9 cellular contexts compared by ENCODE assay signal in the genomic region with DNA sequence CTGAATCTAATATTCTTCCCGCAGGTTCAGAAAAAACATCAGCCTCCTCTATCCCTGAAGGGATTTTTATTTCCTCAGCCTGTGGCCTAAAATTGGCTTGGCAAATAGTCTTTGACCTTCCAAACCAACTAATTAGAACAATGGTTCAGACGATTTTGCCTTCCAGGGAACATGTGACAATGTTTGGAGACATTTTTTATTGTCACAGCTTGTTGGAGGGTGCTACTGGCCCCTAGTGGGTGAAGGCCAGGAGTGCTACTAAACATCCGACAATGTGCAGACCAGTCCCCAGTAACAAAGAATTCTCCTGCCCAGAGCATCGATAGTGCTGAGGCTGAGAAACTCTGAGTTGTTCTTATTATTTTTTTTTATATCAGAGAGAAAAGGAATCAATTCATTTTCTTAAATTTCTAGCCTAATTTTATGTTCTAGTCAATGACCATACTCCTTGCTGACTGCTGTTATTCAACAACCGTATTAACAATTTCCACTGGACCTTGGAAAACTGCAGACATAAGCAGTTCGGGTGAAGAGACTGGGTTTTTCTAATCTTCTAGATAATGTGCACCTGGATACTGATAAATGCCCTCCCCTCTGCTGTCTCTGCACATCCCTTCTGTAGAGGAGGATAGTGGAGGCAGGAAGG.
DNase-seq lines count a peak whose midpoint lies in the region; ATAC-seq, FAIRE-seq and TF ChIP-seq lines count a peak whose summit lies in the region.
"Had no signal": no experiment of that assay in that cellular context is flagged by ENCODE, and none has a peak within 500 bp of the region (broad histone marks: within the 10 kb centered on the region; RNA-seq: fewer than 3 reads in every experiment).

No MANE protein-coding gene starts in this region.

- no peak for FAIRE-seq in astrocyte (lab: Jason Lieb, UNC)

- H2AFZ ChIP-seq in astrocyte (ENCODE audit: low read depth, low read length) = no peak overlapping the region

- peaks cover 6% of the 10 kb centered on the region for H3K9me3 Mint-ChIP-seq in astrocyte (ENCODE audit: unreplicated experiment)
- H3K9me3 Mint-ChIP-seq in activated naive CD8-positive, alpha-beta T cell treated with anti-CD3 and anti-CD28 coated beads, Interleukin-2, amount 50 U/mL, for 24 hours = no peaks in the 10 kb centered on the region

- H3K27ac ChIP-seq in astrocyte (ENCODE audit: low read depth, low read length) = no peak overlapping the region

- no peaks in the 10 kb centered on the region for H3K27me3 ChIP-seq in astrocyte (ENCODE audit: insufficient read depth, low read length)

- H3K9ac ChIP-seq in astrocyte (ENCODE audit: low read length) = no peak overlapping the region

- no peaks in the 10 kb centered on the region for H3K79me2 ChIP-seq in astrocyte (ENCODE audit: insufficient read depth, low read length)

- DNase-seq in SIG-M5 treated with dmso at 0.1 percent for 504 hours (lab: John Stamatoyannopoulos, UW; ENCODE audit: unreplicated experiment) (peak; percentile 55), SIG-M5 (lab: John Stamatoyannopoulos, UW) (no peak), NCI-H2081 (lab: John Stamatoyannopoulos, UW) (peak; percentile 70 to 75), astrocyte (ENCODE audit: low read depth) (no peak), left colon (no peak)
- no peak for DNase-seq in activated effector memory CD4-positive, alpha-beta T cell treated with Interleukin-2 at 50 U/mL for 16 hours
- DNase-seq in activated naive CD8-positive, alpha-beta T cell treated with anti-CD3 and anti-CD28 coated beads, Interleukin-2, amount 50 U/mL, for 24 hours = no peak

- no peak overlapping the region for H3K4me2 ChIP-seq in astrocyte (ENCODE audit: low read length)

- intact Hi-C loops in left colon (cut with DNase I, micrococcal nuclease) = loop anchor here in 1 of 2 donors (10.0 kb wide), 1 partner anchor 1541 kb away; no protein-coding TSS in a partner anchor

- peaks cover 1% of the 10 kb centered on the region for H3K4me1 Mint-ChIP-seq in astrocyte (ENCODE audit: low read depth, unreplicated experiment)
- H3K4me1 Mint-ChIP-seq in activated naive CD8-positive, alpha-beta T cell treated with anti-CD3 and anti-CD28 coated beads, Interleukin-2, amount 50 U/mL, for 24 hours = no peaks in the 10 kb centered on the region

- no peaks in the 10 kb centered on the region for H3K36me3 Mint-ChIP-seq in astrocyte (ENCODE audit: low read depth, unreplicated experiment)
- H3K36me3 Mint-ChIP-seq in activated naive CD8-positive, alpha-beta T cell treated with anti-CD3 and anti-CD28 coated beads, Interleukin-2, amount 50 U/mL, for 24 hours (ENCODE audit: low read depth) = no peaks in the 10 kb centered on the region
- H3K36me3 Mint-ChIP-seq: activated naive CD8-positive, alpha-beta T cell had no signal

- peak; percentile 41 for ATAC-seq in left colon
- no peak for ATAC-seq in GM21515 (IDR thresholded peaks at IDR 0.05; ENCODE audit: unreplicated experiment)
- no peak for ATAC-seq in activated naive CD8-positive, alpha-beta T cell treated with anti-CD3 and anti-CD28 coated beads, Interleukin-2, amount 50 U/mL, for 24 hours

- no peak overlapping the region for H3K4me3 Mint-ChIP-seq in astrocyte (ENCODE audit: unreplicated experiment)
- no peak overlapping the region for H3K4me3 Mint-ChIP-seq in activated naive CD8-positive, alpha-beta T cell treated with anti-CD3 and anti-CD28 coated beads, Interleukin-2, amount 50 U/mL, for 24 hours
- H3K4me3 Mint-ChIP-seq: activated naive CD8-positive, alpha-beta T cell had no signal

- H4K20me1 ChIP-seq in astrocyte (ENCODE audit: insufficient read depth, low read length) = no peaks in the 10 kb centered on the region

- H3K27ac Mint-ChIP-seq in astrocyte (ENCODE audit: unreplicated experiment) = no peak overlapping the region
- H3K27ac Mint-ChIP-seq in activated naive CD8-positive, alpha-beta T cell treated with anti-CD3 and anti-CD28 coated beads, Interleukin-2, amount 50 U/mL, for 24 hours = no peak overlapping the region
- H3K27ac Mint-ChIP-seq: activated naive CD8-positive, alpha-beta T cell had no signal

- H3K4me3 ChIP-seq in astrocyte (ENCODE audit: insufficient read depth, low read depth, low read length) = no peak overlapping the region

- H3K36me3 ChIP-seq in astrocyte (ENCODE audit: insufficient read depth, low read length) = no peaks in the 10 kb centered on the region

- H3K4me1 ChIP-seq in astrocyte (ENCODE audit: insufficient read depth, low read length) = no peaks in the 10 kb centered on the region

- no peaks in the 10 kb centered on the region for H3K9me3 ChIP-seq in astrocyte (ENCODE audit: insufficient read depth, low read depth, low read length)

- peaks cover 8% of the 10 kb centered on the region for H3K27me3 Mint-ChIP-seq in astrocyte (ENCODE audit: low read depth, unreplicated experiment)
- H3K27me3 Mint-ChIP-seq in activated naive CD8-positive, alpha-beta T cell treated with anti-CD3 and anti-CD28 coated beads, Interleukin-2, amount 50 U/mL, for 24 hours = no peaks in the 10 kb centered on the region
- H3K27me3 Mint-ChIP-seq: activated naive CD8-positive, alpha-beta T cell had no signal

- TF ChIP-seq CTCF in astrocyte (IDR thresholded peaks at IDR 0.05; ENCODE audit: insufficient read depth, low read depth, low read length) = peak; percentile 55

Comparison
In these comparisons a context has a peak if more than half of its experiments do, and no peak if none do; other contexts are left out.
1. DNase-seq: peak in SIG-M5 treated with dmso at 0.1 percent for 504 hours (single experiment) and NCI-H2081 (2 of 2); none in SIG-M5 (single experiment), astrocyte (single experiment), left colon (0 of 2), activated effector memory CD4-positive, alpha-beta T cell treated with Interleukin-2 at 50 U/mL for 16 hours (single experiment) and activated naive CD8-positive, alpha-beta T cell treated with anti-CD3 and anti-CD28 coated beads, Interleukin-2, amount 50 U/mL, for 24 hours (single experiment).